ENCODE assay signal across 1 cellular context in the genomic region with DNA sequence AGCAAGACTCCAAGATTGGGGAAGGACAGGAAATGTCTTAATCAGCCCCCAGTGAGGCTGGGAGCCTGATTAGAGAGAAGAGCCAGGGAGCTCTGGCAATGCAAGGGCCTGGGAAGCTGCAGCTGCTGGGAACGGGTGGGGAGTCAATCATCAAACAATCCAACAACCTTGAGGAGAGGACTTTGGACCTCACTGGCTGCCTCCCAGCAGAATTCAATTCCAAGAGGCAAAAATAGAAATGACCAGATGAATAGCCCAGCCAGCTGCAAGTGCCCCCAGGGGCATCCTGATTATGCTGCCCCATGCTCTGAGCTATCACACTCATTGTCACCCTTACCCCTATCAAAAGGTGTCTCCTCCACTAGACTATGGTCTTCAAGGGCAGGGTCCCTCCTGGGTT.
TF ChIP-seq lines count a peak whose summit lies in the region.

No MANE protein-coding gene starts in this region.

TF ChIP-seq in SK-N-SH, 30 proteins besides CTCF, POLR2A, EP300 and RAD21:
- TF ChIP-seq, protein P1, sequence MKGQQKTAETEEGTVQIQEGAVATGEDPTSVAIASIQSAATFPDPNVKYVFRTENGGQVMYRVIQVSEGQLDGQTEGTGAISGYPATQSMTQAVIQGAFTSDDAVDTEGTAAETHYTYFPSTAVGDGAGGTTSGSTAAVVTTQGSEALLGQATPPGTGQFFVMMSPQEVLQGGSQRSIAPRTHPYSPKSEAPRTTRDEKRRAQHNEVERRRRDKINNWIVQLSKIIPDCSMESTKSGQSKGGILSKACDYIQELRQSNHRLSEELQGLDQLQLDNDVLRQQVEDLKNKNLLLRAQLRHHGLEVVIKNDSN (IDR thresholded peaks at IDR 0.05; ENCODE audit: borderline replicate concordance, low read depth) = no peak
- TF ChIP-seq EZH2phosphoT487 (IDR thresholded peaks at IDR 0.05; ENCODE audit: borderline replicate concordance, low read depth) (no peak), MEF2A (IDR thresholded peaks at IDR 0.05; ENCODE audit: borderline replicate concordance, low read depth) (no peak)
- TF ChIP-seq, protein P2, sequence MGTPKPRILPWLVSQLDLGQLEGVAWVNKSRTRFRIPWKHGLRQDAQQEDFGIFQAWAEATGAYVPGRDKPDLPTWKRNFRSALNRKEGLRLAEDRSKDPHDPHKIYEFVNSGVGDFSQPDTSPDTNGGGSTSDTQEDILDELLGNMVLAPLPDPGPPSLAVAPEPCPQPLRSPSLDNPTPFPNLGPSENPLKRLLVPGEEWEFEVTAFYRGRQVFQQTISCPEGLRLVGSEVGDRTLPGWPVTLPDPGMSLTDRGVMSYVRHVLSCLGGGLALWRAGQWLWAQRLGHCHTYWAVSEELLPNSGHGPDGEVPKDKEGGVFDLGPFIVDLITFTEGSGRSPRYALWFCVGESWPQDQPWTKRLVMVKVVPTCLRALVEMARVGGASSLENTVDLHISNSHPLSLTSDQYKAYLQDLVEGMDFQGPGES (IDR thresholded peaks at IDR 0.05; ENCODE audit: low read depth, low read length) = no peak
